In genomic region chr6:43308101-43308989, GRCh38 we compare ENCODE assay signal across 1 cellular context.
A peak's percentile ranks its signal among the peaks of the same experiment; 100 is the strongest.
TF ChIP-seq lines count a peak whose summit lies in the region.

Gene CRIP3 (minus strand): TSS chr6:43308826. CDS start chr6:43308792, 34 bp downstream.

TF ChIP-seq in GM12878, 131 proteins besides CTCF, POLR2A, EP300 and RAD21 (continued from another document):
- 0 out of 2 replicates have a peak, but pooled peaks have one; percentile 23 for TF ChIP-seq NKRF (conservative IDR thresholded peaks at IDR 0.05)
- 0 out of 2 replicates have a peak, but pooled peaks have one; percentile 8 for TF ChIP-seq RFX5 (IDR thresholded peaks at IDR 0.05; ENCODE audit: low read depth, low read length)
- peak in 1 of 2 experiments; percentile 32; a peak in 1 of 4 replicates for TF ChIP-seq BHLHE40 (IDR thresholded peaks at IDR 0.05; ENCODE audit: borderline replicate concordance in 1 of 2, low read depth in 2 of 2, low read length in 1 of 2)
- 0 out of 2 replicates have a peak, but pooled peaks have one; percentile 38 for TF ChIP-seq CHD1 (IDR thresholded peaks at IDR 0.05; ENCODE audit: low read depth, low read length)
- 0 out of 2 replicates have a peak, but pooled peaks have one; percentile 16 for TF ChIP-seq ZNF687 (IDR thresholded peaks at IDR 0.05)
- no peak for TF ChIP-seq FOXM1 (IDR thresholded peaks at IDR 0.05; ENCODE audit: low read depth, low read length)
- TF ChIP-seq POLR2AphosphoS2 (IDR thresholded peaks at IDR 0.05; ENCODE audit: low read depth, low read length), result no peak
- no peak for TF ChIP-seq ATF3 (IDR thresholded peaks at IDR 0.05; ENCODE audit: borderline replicate concordance, extremely low read depth, low read depth, low read length)
- no peak for TF ChIP-seq SUZ12 (IDR thresholded peaks at IDR 0.05; ENCODE audit: unreplicated experiment)
- TF ChIP-seq SREBF1 (IDR thresholded peaks at IDR 0.05; ENCODE audit: low read length), result no peak
